Comparison of ENCODE assay signal across 37 cellular contexts in genomic region chr2:140187086-140187485, GRCh38.
"Had no signal": no experiment of that assay in that cellular context is flagged by ENCODE, and none has a peak within 500 bp of the region (broad histone marks: within the 10 kb centered on the region; RNA-seq: fewer than 3 reads in every experiment).

No MANE protein-coding gene starts in this region.

- H3K36me3 ChIP-seq: adrenal gland, ascending aorta, brain microvascular endothelial cell, cardiac muscle cell had no signal

- H3K4me3 Mint-ChIP-seq: activated naive CD4-positive, alpha-beta T cell treated with anti-CD3 and anti-CD28 coated beads for 36 hours; activated naive CD4-positive, alpha-beta T cell treated with anti-CD3 and anti-CD28 coated beads, Interleukin-2, amount 10 ng/mL, durations not matched to agents 7 days and 5 days; activated naive CD4-positive, alpha-beta T cell treated with anti-CD3 and anti-CD28 coated beads, Interleukin-2, amount 50 U/mL, for 24 hours; activated naive CD8-positive, alpha-beta T cell; activated naive CD8-positive, alpha-beta T cell treated with anti-CD3 and anti-CD28 coated beads for 36 hours; activated naive CD8-positive, alpha-beta T cell treated with anti-CD3 and anti-CD28 coated beads, Interleukin-2, amount 10 ng/mL, durations not matched to agents 7 days and 5 days; activated naive CD8-positive, alpha-beta T cell treated with anti-CD3 and anti-CD28 coated beads, Interleukin-2, amount 50 U/mL, for 24 hours; activated T-cell treated with anti-CD3 and anti-CD28 coated beads, Interleukin-2, amount 50 U/mL, for 24 hours; activated T-cell treated with anti-CD3 and anti-CD28 coated beads, Interleukin-2, amount 50 U/mL, for 4 hours; activated T-cell treated with anti-CD3 and anti-CD28 coated beads, Interleukin-2, amount 50 U/mL, for 72 hours; activated T-helper 1 cell treated with anti-CD3 and anti-CD28 coated beads, Interleukin-12 subunit alpha, Interleukin-12 subunit beta, Interleukin-2, Interleukin-4 antibody, amounts not matched to agents 30 ng/mL and 10 ng/mL and 1 ng/mL, durations not matched to agents 14 hours and 24 hours and 36 hours; activated T-helper 17 cell treated with anti-CD3 and anti-CD28 coated beads, Interleukin-2, amount 50 U/mL, for 72 hours; brain; central memory CD8-positive, alpha-beta T cell had no signal

- DNase-seq: activated effector memory CD4-positive, alpha-beta T cell treated with anti-CD3 and anti-CD28 coated beads, Interleukin-2, amount 50 U/mL, for 16 hours; activated effector memory CD4-positive, alpha-beta T cell treated with Interleukin-2 at 50 U/mL for 16 hours; activated gamma-delta T cell; activated gamma-delta T cell treated with Interleukin-2 at 50 U/mL for 16 hours; activated naive CD4-positive, alpha-beta T cell; activated naive CD4-positive, alpha-beta T cell treated with anti-CD3 and anti-CD28 coated beads for 36 hours; activated naive CD4-positive, alpha-beta T cell treated with anti-CD3 and anti-CD28 coated beads, Interleukin-2, amount 10 ng/mL, durations not matched to agents 7 days and 5 days; activated naive CD4-positive, alpha-beta T cell treated with anti-CD3 and anti-CD28 coated beads, Interleukin-2, amount 50 U/mL, for 16 hours; activated naive CD4-positive, alpha-beta T cell treated with Interleukin-2 at 50 U/mL for 16 hours; activated naive CD8-positive, alpha-beta T cell treated with anti-CD3 and anti-CD28 coated beads for 36 hours; activated naive CD8-positive, alpha-beta T cell treated with anti-CD3 and anti-CD28 coated beads, Interleukin-2, amount 10 ng/mL, durations not matched to agents 7 days and 5 days; activated naive CD8-positive, alpha-beta T cell treated with anti-CD3 and anti-CD28 coated beads, Interleukin-2, amount 50 U/mL, for 24 hours; activated T-cell treated with anti-CD3 and anti-CD28 coated beads, Interleukin-2, amount 50 U/mL, for 24 hours; activated T-cell treated with anti-CD3 and anti-CD28 coated beads, Interleukin-2, amount 50 U/mL, for 4 hours; activated T-cell treated with anti-CD3 and anti-CD28 coated beads, Interleukin-2, amount 50 U/mL, for 48 hours; activated T-cell treated with anti-CD3 and anti-CD28 coated beads, Interleukin-2, amount 50 U/mL, for 72 hours; adrenal gland; amniotic stem cell; amygdala; aorta; body of pancreas; brain microvascular endothelial cell; caudate nucleus; central memory CD4-positive, alpha-beta T cell had no signal

- H3K27ac Mint-ChIP-seq: activated naive CD4-positive, alpha-beta T cell treated with anti-CD3 and anti-CD28 coated beads for 36 hours; activated naive CD4-positive, alpha-beta T cell treated with anti-CD3 and anti-CD28 coated beads, Interleukin-2, amount 10 ng/mL, durations not matched to agents 7 days and 5 days; activated naive CD4-positive, alpha-beta T cell treated with anti-CD3 and anti-CD28 coated beads, Interleukin-2, amount 50 U/mL, for 24 hours; activated naive CD4-positive, alpha-beta T cell treated with anti-CD3 and anti-CD28 coated beads, Interleukin-2, amount 50 U/mL, for 72 hours; activated naive CD8-positive, alpha-beta T cell; activated naive CD8-positive, alpha-beta T cell treated with anti-CD3 and anti-CD28 coated beads for 36 hours; activated naive CD8-positive, alpha-beta T cell treated with anti-CD3 and anti-CD28 coated beads, Interleukin-2, amount 10 ng/mL, durations not matched to agents 7 days and 5 days; activated naive CD8-positive, alpha-beta T cell treated with anti-CD3 and anti-CD28 coated beads, Interleukin-2, amount 50 U/mL, for 24 hours; activated T-cell treated with anti-CD3 and anti-CD28 coated beads, Interleukin-2, amount 50 U/mL, for 24 hours; activated T-cell treated with anti-CD3 and anti-CD28 coated beads, Interleukin-2, amount 50 U/mL, for 72 hours; activated T-helper 1 cell treated with anti-CD3 and anti-CD28 coated beads, Interleukin-12 subunit alpha, Interleukin-12 subunit beta, Interleukin-2, Interleukin-4 antibody, amounts not matched to agents 30 ng/mL and 10 ng/mL and 1 ng/mL, durations not matched to agents 14 hours and 24 hours and 36 hours; activated T-helper 17 cell treated with anti-CD3 and anti-CD28 coated beads, Interleukin-2, amount 50 U/mL, for 72 hours; activated T-helper 2 cell treated with anti-CD3 and anti-CD28 coated beads, Interferon-gamma antibody, Interleukin-2, Interleukin-4, amounts not matched to agents 10 μg/mL and 5 μg/mL and 100 μg/mL, durations not matched to agents 14 hours and 24 hours and 36 hours had no signal

- H3K4me1 Mint-ChIP-seq: activated naive CD4-positive, alpha-beta T cell treated with anti-CD3 and anti-CD28 coated beads, Interleukin-2, amount 10 ng/mL, durations not matched to agents 7 days and 5 days; activated naive CD4-positive, alpha-beta T cell treated with anti-CD3 and anti-CD28 coated beads, Interleukin-2, amount 50 U/mL, for 24 hours; activated naive CD8-positive, alpha-beta T cell treated with anti-CD3 and anti-CD28 coated beads for 36 hours; activated naive CD8-positive, alpha-beta T cell treated with anti-CD3 and anti-CD28 coated beads, Interleukin-2, amount 10 ng/mL, durations not matched to agents 7 days and 5 days; activated naive CD8-positive, alpha-beta T cell treated with anti-CD3 and anti-CD28 coated beads, Interleukin-2, amount 50 U/mL, for 24 hours; activated T-helper 17 cell treated with anti-CD3 and anti-CD28 coated beads, Interleukin-2, amount 50 U/mL, for 72 hours; brain; central memory CD8-positive, alpha-beta T cell had no signal

- H3K9me3 Mint-ChIP-seq: activated naive CD4-positive, alpha-beta T cell treated with anti-CD3 and anti-CD28 coated beads, Interleukin-2, amount 10 ng/mL, durations not matched to agents 7 days and 5 days; activated naive CD4-positive, alpha-beta T cell treated with anti-CD3 and anti-CD28 coated beads, Interleukin-2, amount 50 U/mL, for 24 hours; activated naive CD8-positive, alpha-beta T cell treated with anti-CD3 and anti-CD28 coated beads for 36 hours; activated naive CD8-positive, alpha-beta T cell treated with anti-CD3 and anti-CD28 coated beads, Interleukin-2, amount 10 ng/mL, durations not matched to agents 7 days and 5 days; brain had no signal

- ATAC-seq: activated naive CD4-positive, alpha-beta T cell treated with anti-CD3 and anti-CD28 coated beads, Interleukin-2, amount 50 U/mL, for 72 hours; activated naive CD8-positive, alpha-beta T cell treated with anti-CD3 and anti-CD28 coated beads, Interleukin-2, amount 50 U/mL, for 24 hours; activated T-cell treated with anti-CD3 and anti-CD28 coated beads, Interleukin-2, amount 50 U/mL, for 4 hours; activated T-cell treated with anti-CD3 and anti-CD28 coated beads, Interleukin-2, amount 50 U/mL, for 72 hours; activated T-helper 17 cell treated with anti-CD3 and anti-CD28 coated beads, Interleukin-2, amount 50 U/mL, for 72 hours; body of pancreas had no signal

- H3K4me3 ChIP-seq: adrenal gland, ascending aorta, body of pancreas, breast epithelium, cardiac muscle cell had no signal

- FAIRE-seq: astrocyte, bronchial epithelial cell had no signal

- H3K9me3 ChIP-seq: adrenal gland, ascending aorta, body of pancreas, breast epithelium had no signal

- H3K27me3 ChIP-seq: adrenal gland, ascending aorta, body of pancreas, brain microvascular endothelial cell, breast epithelium, cardiac muscle cell had no signal

- H3K27me3 Mint-ChIP-seq: activated naive CD4-positive, alpha-beta T cell treated with anti-CD3 and anti-CD28 coated beads, Interleukin-2, amount 10 ng/mL, durations not matched to agents 7 days and 5 days; activated naive CD4-positive, alpha-beta T cell treated with anti-CD3 and anti-CD28 coated beads, Interleukin-2, amount 50 U/mL, for 24 hours; activated naive CD8-positive, alpha-beta T cell; activated naive CD8-positive, alpha-beta T cell treated with anti-CD3 and anti-CD28 coated beads for 36 hours; activated naive CD8-positive, alpha-beta T cell treated with anti-CD3 and anti-CD28 coated beads, Interleukin-2, amount 10 ng/mL, durations not matched to agents 7 days and 5 days; activated naive CD8-positive, alpha-beta T cell treated with anti-CD3 and anti-CD28 coated beads, Interleukin-2, amount 50 U/mL, for 24 hours; activated T-cell treated with anti-CD3 and anti-CD28 coated beads, Interleukin-2, amount 50 U/mL, for 24 hours; activated T-helper 17 cell treated with anti-CD3 and anti-CD28 coated beads, Interleukin-2, amount 50 U/mL, for 72 hours; central memory CD8-positive, alpha-beta T cell had no signal

- H3K27ac ChIP-seq: adrenal gland, ascending aorta, body of pancreas, brain microvascular endothelial cell, breast epithelium, cardiac muscle cell had no signal

- H3K36me3 Mint-ChIP-seq: activated naive CD4-positive, alpha-beta T cell treated with anti-CD3 and anti-CD28 coated beads, Interleukin-2, amount 10 ng/mL, durations not matched to agents 7 days and 5 days; activated naive CD4-positive, alpha-beta T cell treated with anti-CD3 and anti-CD28 coated beads, Interleukin-2, amount 50 U/mL, for 24 hours; activated naive CD4-positive, alpha-beta T cell treated with anti-CD3 and anti-CD28 coated beads, Interleukin-2, amount 50 U/mL, for 72 hours; activated naive CD8-positive, alpha-beta T cell; activated naive CD8-positive, alpha-beta T cell treated with anti-CD3 and anti-CD28 coated beads for 36 hours; activated naive CD8-positive, alpha-beta T cell treated with anti-CD3 and anti-CD28 coated beads, Interleukin-2, amount 10 ng/mL, durations not matched to agents 7 days and 5 days; brain had no signal

- H3K4me1 ChIP-seq: adrenal gland, body of pancreas, breast epithelium had no signal
